ENCODE assay signal across 1 cellular context in the genomic region with DNA sequence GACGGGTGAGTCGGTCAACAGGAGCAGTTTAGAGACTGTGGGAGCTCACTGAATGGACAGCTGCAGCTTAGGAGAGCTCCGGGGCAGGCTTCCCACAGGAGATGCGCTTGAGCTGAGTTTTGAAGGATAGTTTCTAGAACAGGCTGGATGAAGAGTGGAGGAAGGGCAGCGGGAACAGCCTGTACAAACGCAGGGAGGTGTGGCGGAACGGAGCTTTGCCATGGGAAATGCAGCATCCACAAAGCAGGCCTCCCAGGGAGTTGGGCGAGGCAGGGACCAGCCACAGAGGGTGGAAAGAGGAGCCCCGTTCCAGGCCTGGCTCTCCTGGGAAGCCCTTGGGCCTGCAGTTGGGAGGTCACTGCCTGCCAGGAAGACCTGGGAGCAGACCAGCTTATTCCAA.
TF ChIP-seq lines count a peak whose summit lies in the region.

No MANE protein-coding gene starts in this region.

TF ChIP-seq in IMR-90, 13 proteins besides CTCF, POLR2A, EP300 and RAD21 (continued from another document):
- TF ChIP-seq MAZ (IDR thresholded peaks at IDR 0.05; ENCODE audit: borderline replicate concordance, low read depth, low read length): no peak
- TF ChIP-seq, protein P1, sequence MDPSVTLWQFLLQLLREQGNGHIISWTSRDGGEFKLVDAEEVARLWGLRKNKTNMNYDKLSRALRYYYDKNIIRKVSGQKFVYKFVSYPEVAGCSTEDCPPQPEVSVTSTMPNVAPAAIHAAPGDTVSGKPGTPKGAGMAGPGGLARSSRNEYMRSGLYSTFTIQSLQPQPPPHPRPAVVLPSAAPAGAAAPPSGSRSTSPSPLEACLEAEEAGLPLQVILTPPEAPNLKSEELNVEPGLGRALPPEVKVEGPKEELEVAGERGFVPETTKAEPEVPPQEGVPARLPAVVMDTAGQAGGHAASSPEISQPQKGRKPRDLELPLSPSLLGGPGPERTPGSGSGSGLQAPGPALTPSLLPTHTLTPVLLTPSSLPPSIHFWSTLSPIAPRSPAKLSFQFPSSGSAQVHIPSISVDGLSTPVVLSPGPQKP (IDR thresholded peaks at IDR 0.05; ENCODE audit: borderline replicate concordance, low read depth, low read length): no peak
- TF ChIP-seq SMC3 (IDR thresholded peaks at IDR 0.05; ENCODE audit: low read depth, low read length): no peak
